ENCODE assay signal across 8 cellular contexts in the genomic region with DNA sequence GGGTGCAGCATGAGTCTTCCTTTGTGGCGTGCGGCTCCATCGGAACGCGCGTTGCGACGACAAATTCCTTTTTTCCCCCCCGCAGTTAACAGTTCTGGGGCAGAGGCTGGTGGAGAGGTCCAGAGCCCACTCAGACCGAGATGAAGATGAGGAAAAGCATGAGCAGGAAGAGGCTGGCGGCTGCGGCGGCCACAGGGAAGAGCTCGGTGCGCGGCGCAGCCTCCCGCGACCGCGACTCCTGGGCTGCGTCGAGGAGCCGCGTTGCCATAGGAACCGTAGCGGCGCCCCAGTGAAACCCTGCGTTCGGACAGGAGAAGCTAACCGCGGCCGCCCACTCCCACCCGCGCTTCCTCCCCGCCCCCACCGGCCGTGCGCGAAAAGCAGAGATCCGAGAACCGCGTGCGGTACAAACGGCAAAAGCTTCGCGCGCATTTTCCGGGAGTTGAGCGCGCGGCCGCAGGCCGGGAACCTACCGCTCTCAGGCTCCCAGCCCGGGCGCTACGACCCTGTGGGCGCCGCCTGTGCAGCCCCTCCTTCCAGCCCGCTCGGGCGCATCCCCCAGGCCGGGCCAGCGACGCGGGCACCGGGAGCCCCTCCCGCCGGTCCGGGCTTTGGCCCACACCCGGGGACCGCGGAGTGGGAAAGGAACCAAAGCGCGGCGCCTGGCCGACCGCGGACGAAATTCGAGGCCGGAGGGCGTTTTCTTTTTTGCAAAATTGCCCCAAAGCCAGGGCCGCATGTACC.
DNase-seq lines count a peak whose midpoint lies in the region; ATAC-seq, FAIRE-seq and TF ChIP-seq lines count a peak whose summit lies in the region.

No MANE protein-coding gene starts in this region.

- H3K4me1 Mint-ChIP-seq in T-helper 2 cell treated with Interferon-gamma antibody and Interleukin-4, amounts not matched to agents 5 μg/mL and 100 μg/mL, for 36 hours (ENCODE audit: low read depth): peaks cover 12% of the 10 kb centered on the region

- no peaks in the 10 kb centered on the region for H3K9me3 Mint-ChIP-seq in T-helper 2 cell treated with Interferon-gamma antibody and Interleukin-4, amounts not matched to agents 5 μg/mL and 100 μg/mL, for 36 hours

- peaks cover 2% of the 10 kb centered on the region for H3K36me3 Mint-ChIP-seq in T-helper 2 cell treated with Interferon-gamma antibody and Interleukin-4, amounts not matched to agents 5 μg/mL and 100 μg/mL, for 36 hours (ENCODE audit: low read depth)

- H3K27me3 Mint-ChIP-seq in T-helper 2 cell treated with Interferon-gamma antibody and Interleukin-4, amounts not matched to agents 5 μg/mL and 100 μg/mL, for 36 hours (ENCODE audit: low read depth): peaks cover 63% of the 10 kb centered on the region

- no peak for TF ChIP-seq POLR2A in body of pancreas (IDR thresholded peaks at IDR 0.05)

- H3K27ac ChIP-seq in body of pancreas: no peak overlapping the region

- H3K27ac Mint-ChIP-seq in T-helper 2 cell treated with Interferon-gamma antibody and Interleukin-4, amounts not matched to agents 5 μg/mL and 100 μg/mL, for 36 hours: peak overlapping the region; percentile 61

- intact Hi-C loops in body of pancreas (cut with DNase I): no loop called here

- no peak for FAIRE-seq in GM19239 (lab: Jason Lieb, UNC)

- peaks cover 5% of the 10 kb centered on the region for H3K4me1 ChIP-seq in neuron (ENCODE audit: insufficient read depth, low read length)
- H3K4me1 ChIP-seq in body of pancreas: peaks cover 16% of the 10 kb centered on the region

- no peak for ATAC-seq in HG02763 (IDR thresholded peaks at IDR 0.05; ENCODE audit: unreplicated experiment)
- no peak for ATAC-seq in body of pancreas

- WGBS in body of pancreas, 2 donors: 4 to 30% methylated on average over 2 to 59 of the region's 85 CpGs

- H3K27me3 ChIP-seq in neuron (ENCODE audit: insufficient read depth, low read length) (peaks cover 77% of the 10 kb centered on the region), body of pancreas (peaks cover 0 to 30% of the 10 kb centered on the region in 2 donors)

- H3K4me3 Mint-ChIP-seq in T-helper 2 cell treated with Interferon-gamma antibody and Interleukin-4, amounts not matched to agents 5 μg/mL and 100 μg/mL, for 36 hours: peak overlapping the region; percentile 85

- peak; percentile 45 for DNase-seq in GM10266 (ENCODE audit: extremely low spot score)
- DNase-seq in T-helper 2 cell treated with Interferon-gamma antibody and Interleukin-4, amounts not matched to agents 5 μg/mL and 100 μg/mL, for 36 hours (ENCODE audit: low spot score): peak; percentile 47
- no peak for DNase-seq in epithelial cell of proximal tubule (ENCODE audit: low read depth)
- DNase-seq in body of pancreas: no peak
- no peak for DNase-seq in COLO829 (ENCODE audit: low spot score)
- no peak for DNase-seq in GM19239 (ENCODE audit: insufficient read length, low spot score)

- H3K4me3 ChIP-seq in epithelial cell of proximal tubule (ENCODE audit: low read depth, low read length): peak overlapping the region; percentile 16
- peak overlapping the region; percentile 42 for H3K4me3 ChIP-seq in neuron (ENCODE audit: low read length)
- no peak overlapping the region for H3K4me3 ChIP-seq in body of pancreas

- no peaks in the 10 kb centered on the region for H3K36me3 ChIP-seq in neuron (ENCODE audit: insufficient read depth, low read length)
- no peaks in the 10 kb centered on the region for H3K36me3 ChIP-seq in body of pancreas (replicated peaks in 1 of 2; ENCODE audit: insufficient read depth in 1 of 2, low read depth in 2 of 2)

- no peak for TF ChIP-seq CTCF in GM10266 (IDR thresholded peaks at IDR 0.05; ENCODE audit: control insufficient read depth, insufficient read depth, low read depth, missing control alignments)
- TF ChIP-seq CTCF in epithelial cell of proximal tubule (conservative IDR thresholded peaks at IDR 0.05; ENCODE audit: low read depth, low read length): no peak
- no peak for TF ChIP-seq CTCF in body of pancreas (IDR thresholded peaks at IDR 0.05)

- H2AFZ ChIP-seq in neuron (ENCODE audit: low read depth, low read length): peak overlapping the region; percentile 34

- peaks cover 10% of the 10 kb centered on the region for H3K9me3 ChIP-seq in neuron (ENCODE audit: low read length)
- H3K9me3 ChIP-seq in body of pancreas: no peaks in the 10 kb centered on the region

Comparison
In these comparisons a context has a peak if more than half of its experiments do, and no peak if none do; other contexts are left out.
1. DNase-seq: peak in GM10266 (single experiment) and T-helper 2 cell treated with Interferon-gamma antibody and Interleukin-4, amounts not matched to agents 5 μg/mL and 100 μg/mL, for 36 hours (single experiment); none in epithelial cell of proximal tubule (single experiment), body of pancreas (0 of 4), COLO829 (single experiment) and GM19239 (single experiment).
2. H3K4me3 ChIP-seq: peak in epithelial cell of proximal tubule (single experiment) and neuron (single experiment); none in body of pancreas (0 of 2).